ENCODE assay signal across 8 cellular contexts in the genomic region with DNA sequence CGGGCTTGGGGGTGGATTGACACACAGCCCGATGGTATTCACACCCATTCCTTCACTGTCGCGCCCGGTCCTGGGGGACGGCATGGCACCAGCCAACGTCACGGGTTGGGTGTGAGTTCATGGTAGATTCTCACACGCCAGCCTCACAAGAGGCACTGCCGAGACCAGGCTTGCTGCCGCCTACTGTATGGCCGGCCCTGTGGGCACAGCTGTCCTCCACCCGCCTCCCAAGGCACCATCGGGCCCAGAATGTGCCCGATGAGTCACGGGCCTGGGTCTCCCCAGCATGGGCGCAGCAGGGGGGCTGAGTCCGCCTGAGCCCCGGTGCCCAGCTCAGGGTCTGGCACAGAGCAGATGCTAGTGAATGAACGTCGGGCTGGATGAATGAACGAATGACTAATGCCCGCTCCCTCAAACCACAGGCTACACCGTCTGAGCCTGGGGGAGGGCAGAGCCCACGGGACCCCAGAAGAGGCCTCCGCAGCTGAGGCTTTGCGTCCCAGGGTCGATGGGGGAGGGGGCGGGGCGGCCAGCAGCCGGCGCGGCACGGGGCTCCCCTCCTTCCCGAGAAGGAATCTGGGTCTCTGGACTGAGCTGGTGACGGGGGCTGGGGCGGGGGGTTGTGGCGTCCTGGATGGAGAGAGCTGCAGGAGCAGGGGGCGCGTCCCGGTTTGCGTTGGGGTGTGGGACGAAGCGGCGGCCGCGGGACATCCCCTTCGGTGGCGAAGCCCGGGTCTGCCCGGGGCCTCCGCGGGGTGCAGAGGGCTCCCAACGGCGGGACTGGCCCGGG. TPM values are rescaled to one million over a fixed set of nuclear protein-coding genes. Genes with fewer than 3 reads are reported as not detected.
DNase-seq lines count a peak whose midpoint lies in the region; ATAC-seq and TF ChIP-seq lines count a peak whose summit lies in the region.

No MANE protein-coding gene starts in this region.

- H3K4me1 ChIP-seq in spleen: peaks cover 0 to 89% (median 52%) of the 10 kb centered on the region in 6 donors

- H3K4me1 Mint-ChIP-seq in HFFc6 (ENCODE audit: low read depth): peaks cover 9% of the 10 kb centered on the region

- in situ Hi-C loops in astrocyte of the spinal cord (cut with HindIII; ENCODE audit: low sequenced_read_pairs): no loop called here

- H3K4me3 ChIP-seq in astrocyte of the spinal cord (ENCODE audit: low read depth, low read length): peak overlapping the region; percentile 27
- peak overlapping the region; percentile 51 to 82 (median 61) for H3K4me3 ChIP-seq in spleen

- no peaks in the 10 kb centered on the region for H3K9me3 Mint-ChIP-seq in HFFc6

- intact Hi-C loops in spleen (cut with DNase I; ENCODE audit: low total_unique reads): loop anchor here (5.0 kb wide), 1 partner anchor 83 kb away; no protein-coding TSS in a partner anchor

- DNase-seq in A172 (ENCODE audit: low spot score) (peak; percentile 69), HFFc6 (no peak), astrocyte of the spinal cord (ENCODE audit: low read depth, low spot score) (peak; percentile 35), iris pigment epithelial cell (ENCODE audit: low read depth) (peak; percentile 47), spleen (no peak), OCI-M2 (lab: John Stamatoyannopoulos, UW; ENCODE audit: unreplicated experiment) (no peak), T-helper 9 cell (no peak)

- H3K27ac Mint-ChIP-seq in HFFc6: no peak overlapping the region

- no peak for ATAC-seq in HG03342 (IDR thresholded peaks at IDR 0.05; ENCODE audit: unreplicated experiment)

- TF ChIP-seq CTCF in HFFc6 (IDR thresholded peaks at IDR 0.05): no peak
- no peak for TF ChIP-seq CTCF in astrocyte of the spinal cord (IDR thresholded peaks at IDR 0.05; ENCODE audit: low read depth, low read length)
- no peak for TF ChIP-seq CTCF in spleen (IDR thresholded peaks at IDR 0.05 in 8 of 11, conservative IDR thresholded peaks at IDR 0.05 in 3 of 11)

- no peak for TF ChIP-seq POLR2A in spleen (IDR thresholded peaks at IDR 0.05)

- H3K4me3 Mint-ChIP-seq in HFFc6: peak overlapping the region; percentile 73

- no peaks in the 10 kb centered on the region for H3K36me3 ChIP-seq in spleen

- peaks cover 44% of the 10 kb centered on the region for H3K27me3 Mint-ChIP-seq in HFFc6 (ENCODE audit: insufficient read depth)

- no peaks in the 10 kb centered on the region for H3K36me3 Mint-ChIP-seq in HFFc6 (ENCODE audit: low read depth)

- peaks cover 0 to 51% (median 18%) of the 10 kb centered on the region in 7 donors for H3K27me3 ChIP-seq in spleen (replicated peaks in 1 of 7)

- WGBS in spleen, 5 donors: 1 to 2% (median 2%) methylated on average over 24 to 56 of the region's 56 CpGs

- H3K27ac ChIP-seq in spleen: peak overlapping the region; percentile 63 to 90 (median 84)

- no peaks in the 10 kb centered on the region for H3K9me3 ChIP-seq in spleen

RNA-seq across cellular contexts. Expression of a gene that starts 0.8 kb away (rescaled TPM):
- 9.8 and 13.0 TPM in 2 replicates for total RNA-seq in A172 (2014; rRNA removed; shearing (Covaris generic))
- total RNA-seq in HFFc6 (2021; fragmentation: NEBNext Ultra II Directional; extraction: Animal tissue kit (Norgen Biotek cat#: 25700)): 1 to 10 TPM in 4 of 6 experiments, under 1 TPM in 2; 0.94 to 1.1 (median 1.0) TPM
- total RNA-seq in spleen: 100 to 1,000 TPM in 6 of 7 donors, 10 to 100 TPM in 1; 51.9 to 215 (median 140) TPM
- polyA plus RNA-seq in spleen: 10 to 100 TPM in 1 of 3 donors, 1 to 10 TPM in 2; 5.4 to 63.3 (median 9.1) TPM

Comparison
In these comparisons a context has a peak if more than half of its experiments do, and no peak if none do; other contexts are left out.
1. DNase-seq: peak in A172 (single experiment), astrocyte of the spinal cord (single experiment) and iris pigment epithelial cell (single experiment); none in HFFc6 (single experiment), spleen (single experiment), OCI-M2 (single experiment) and T-helper 9 cell (single experiment).